ENCODE assay signal across 1 cellular context in genomic region chr1:147892731-147893214, GRCh38.
TF ChIP-seq lines count a peak whose summit lies in the region.

No MANE protein-coding gene starts in this region.

TF ChIP-seq in HCT116, 20 proteins besides CTCF, POLR2A, EP300 and RAD21 (continued from another document):
- TF ChIP-seq REST (IDR thresholded peaks at IDR 0.05; ENCODE audit: low read depth) = no peak
- TF ChIP-seq ZNF274 (IDR thresholded peaks at IDR 0.05; ENCODE audit: low read depth, low read length) = no peak
- no peak for TF ChIP-seq EZH2phosphoT487 (IDR thresholded peaks at IDR 0.05; ENCODE audit: borderline replicate concordance)
- TF ChIP-seq ZFX (IDR thresholded peaks at IDR 0.05) = no peak
- TF ChIP-seq JUND (IDR thresholded peaks at IDR 0.05) = no peak
- no peak for TF ChIP-seq SIN3A (IDR thresholded peaks at IDR 0.05; ENCODE audit: low read depth)
- TF ChIP-seq POLR2AphosphoS5 (IDR thresholded peaks at IDR 0.05; ENCODE audit: low read depth, low read length) = no peak
- TF ChIP-seq SRF (IDR thresholded peaks at IDR 0.05; ENCODE audit: low read depth) = no peak
- no peak for TF ChIP-seq TCF7L2 (IDR thresholded peaks at IDR 0.05; ENCODE audit: borderline replicate concordance, extremely low read depth, insufficient read depth, insufficient read length)
